Comparison of ENCODE assay signal across 14 cellular contexts in the genomic region with DNA sequence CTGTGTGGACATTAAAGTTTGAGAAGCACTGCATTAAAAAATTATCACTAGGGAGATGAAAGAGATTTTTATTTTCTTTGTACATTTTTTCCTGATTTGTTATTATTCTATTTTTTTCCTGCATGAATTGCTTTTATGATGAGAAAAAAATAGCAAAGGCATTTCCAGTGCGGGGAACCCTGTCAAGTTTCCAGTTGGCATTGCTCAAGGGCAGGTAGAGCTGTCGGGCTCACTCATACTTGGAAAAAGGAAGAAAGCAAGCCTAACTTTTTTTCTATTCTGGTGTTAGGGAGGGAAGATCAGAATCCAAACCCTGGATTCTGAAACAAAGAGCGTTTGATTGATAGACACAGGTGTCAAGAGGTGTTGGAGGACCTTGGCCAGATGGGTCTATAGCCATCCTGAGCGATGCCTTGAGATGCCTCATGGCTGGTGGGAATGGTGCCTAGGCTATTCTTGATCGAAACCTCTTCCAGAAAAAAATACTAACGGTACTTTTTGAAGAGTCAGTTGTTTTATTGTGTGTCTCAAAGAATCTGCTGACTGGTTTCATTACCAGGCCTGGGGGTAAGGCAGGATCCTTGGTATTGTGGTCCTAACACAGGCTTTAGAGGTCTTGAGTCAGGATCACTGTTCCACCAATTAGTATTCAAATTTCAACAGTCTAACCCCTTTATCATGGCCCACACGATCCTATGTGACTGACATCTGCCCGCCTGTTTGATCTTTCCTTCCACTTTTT. TPM values are rescaled to one million over a fixed set of nuclear protein-coding genes. Genes with fewer than 3 reads are reported as not detected.
"Had no signal": no experiment of that assay in that cellular context is flagged by ENCODE, and none has a peak within 500 bp of the region (broad histone marks: within the 10 kb centered on the region; RNA-seq: fewer than 3 reads in every experiment).

No MANE protein-coding gene starts in this region.

- H3K27ac Mint-ChIP-seq: activated naive CD4-positive, alpha-beta T cell treated with anti-CD3 and anti-CD28 coated beads, Interleukin-2, amount 10 ng/mL, durations not matched to agents 7 days and 5 days; progenitor cell of endocrine pancreas had no signal

- H3K27me3 ChIP-seq: hepatocyte, stomach, testis had no signal

- H2AFZ ChIP-seq: hepatocyte had no signal

- H3K4me3 ChIP-seq: hepatocyte, stomach, testis had no signal

- H3K9me3 Mint-ChIP-seq: activated naive CD4-positive, alpha-beta T cell treated with anti-CD3 and anti-CD28 coated beads, Interleukin-2, amount 10 ng/mL, durations not matched to agents 7 days and 5 days had no signal

- DNase-seq: activated CD4-positive, alpha-beta T cell treated with anti-CD3 and anti-CD28 coated beads for 1 hour; activated CD4-positive, alpha-beta T cell treated with anti-CD3 and anti-CD28 coated beads, Interleukin-2, amount 50 U/mL, for 48 hours; activated naive CD4-positive, alpha-beta T cell treated with anti-CD3 and anti-CD28 coated beads, Interleukin-2, amount 10 ng/mL, durations not matched to agents 7 days and 5 days; erythroblast; right cardiac atrium; stomach; T-helper 1 cell; T1000; testis had no signal

- H3K4me1 Mint-ChIP-seq: activated naive CD4-positive, alpha-beta T cell treated with anti-CD3 and anti-CD28 coated beads, Interleukin-2, amount 10 ng/mL, durations not matched to agents 7 days and 5 days had no signal

- H3K36me3 Mint-ChIP-seq: activated naive CD4-positive, alpha-beta T cell treated with anti-CD3 and anti-CD28 coated beads, Interleukin-2, amount 10 ng/mL, durations not matched to agents 7 days and 5 days had no signal

- H3K4me2 ChIP-seq: hepatocyte had no signal

- H3K9me3 ChIP-seq: stomach, testis had no signal

- H3K4me1 ChIP-seq: testis had no signal

- H3K27ac ChIP-seq: hepatocyte, stomach, testis had no signal

- H3K27me3 Mint-ChIP-seq: activated naive CD4-positive, alpha-beta T cell treated with anti-CD3 and anti-CD28 coated beads, Interleukin-2, amount 10 ng/mL, durations not matched to agents 7 days and 5 days; progenitor cell of endocrine pancreas had no signal

- H3K4me3 Mint-ChIP-seq: activated naive CD4-positive, alpha-beta T cell treated with anti-CD3 and anti-CD28 coated beads, Interleukin-2, amount 10 ng/mL, durations not matched to agents 7 days and 5 days had no signal

RNA-seq across cellular contexts. Expression of gene TNFRSF17, which starts 31.6 kb away (rescaled TPM):
- total RNA-seq: cardiac septum, hepatocyte, lung microvascular endothelial cell, progenitor cell of endocrine pancreas had no signal
- polyA plus RNA-seq: hepatocyte, keratinocyte, right cardiac atrium had no signal
